Comparison of ENCODE assay signal across 12 cellular contexts in the genomic region with DNA sequence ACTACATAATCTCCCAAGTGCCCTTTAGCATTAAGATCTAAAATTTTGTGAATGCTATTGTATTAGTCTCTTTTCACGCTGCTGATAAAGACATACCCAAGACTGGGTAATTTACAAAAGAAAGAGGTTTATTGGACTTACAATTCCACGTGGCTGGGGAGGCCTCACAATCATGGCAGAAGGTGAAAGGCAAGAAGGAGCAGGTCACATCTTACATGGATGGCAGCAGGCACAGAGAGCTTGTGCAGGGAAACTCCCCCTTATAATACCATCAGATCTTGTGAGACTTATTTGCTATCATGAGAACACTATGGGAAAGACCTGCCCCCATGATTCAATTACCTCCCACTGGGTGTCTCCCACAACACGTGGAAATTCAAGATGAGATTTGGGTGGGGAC. TPM values are rescaled to one million over a fixed set of nuclear protein-coding genes. Genes with fewer than 3 reads are reported as not detected.
"Had no signal": no experiment of that assay in that cellular context is flagged by ENCODE, and none has a peak within 500 bp of the region (broad histone marks: within the 10 kb centered on the region; RNA-seq: fewer than 3 reads in every experiment).

No MANE protein-coding gene starts in this region.

RNA-seq across cellular contexts. Expression of a gene that starts 12.0 kb away (rescaled TPM):
- total RNA-seq: activated B cell treated with CpG ODN at 0.5 μM for 24 hours had no signal

RNA-seq across cellular contexts. Expression of a gene that starts 22.6 kb away (rescaled TPM):
- total RNA-seq: activated B cell treated with CpG ODN at 0.5 μM for 24 hours; activated CD4-positive, alpha-beta memory T cell treated with anti-CD3 and anti-CD28 coated beads for 36 hours; activated CD4-positive, alpha-beta memory T cell treated with anti-CD3 and anti-CD28 coated beads, Interleukin-2, amount 10 ng/mL, durations not matched to agents 7 days and 5 days; activated CD4-positive, alpha-beta T cell treated with anti-CD3 and anti-CD28 coated beads for 36 hours; activated CD4-positive, alpha-beta T cell treated with anti-CD3 and anti-CD28 coated beads, Interleukin-2, amount 10 ng/mL, durations not matched to agents 24 days and 14 days; activated CD4-positive, alpha-beta T cell treated with anti-CD3 and anti-CD28 coated beads, Interleukin-2, amount 10 ng/mL, durations not matched to agents 7 days and 5 days; activated CD8-positive, alpha-beta memory T cell treated with anti-CD3 and anti-CD28 coated beads for 36 hours; activated CD8-positive, alpha-beta memory T cell treated with anti-CD3 and anti-CD28 coated beads, Interleukin-2, amount 10 ng/mL, durations not matched to agents 7 days and 5 days; activated CD8-positive, alpha-beta T cell treated with anti-CD3 and anti-CD28 coated beads for 36 hours; T-helper 1 cell treated with Interleukin-12 subunit alpha and Interleukin-12 subunit beta and Interleukin-4 antibody, amounts not matched to agents 30 ng/mL and 1 ng/mL, for 36 hours; T-helper 2 cell treated with Interferon-gamma antibody and Interleukin-4, amounts not matched to agents 100 ng/mL and 5 ng/mL, for 36 hours had no signal

RNA-seq across cellular contexts. Expression of a gene that starts 57.0 kb away (rescaled TPM):
- total RNA-seq: activated B cell treated with CpG ODN at 0.5 μM for 24 hours; activated CD4-positive, alpha-beta memory T cell treated with anti-CD3 and anti-CD28 coated beads for 36 hours; activated CD4-positive, alpha-beta memory T cell treated with anti-CD3 and anti-CD28 coated beads, Interleukin-2, amount 10 ng/mL, durations not matched to agents 7 days and 5 days; activated CD4-positive, alpha-beta T cell treated with anti-CD3 and anti-CD28 coated beads for 36 hours; activated CD4-positive, alpha-beta T cell treated with anti-CD3 and anti-CD28 coated beads, Interleukin-2, amount 10 ng/mL, durations not matched to agents 24 days and 14 days; activated CD8-positive, alpha-beta memory T cell treated with anti-CD3 and anti-CD28 coated beads for 36 hours; activated CD8-positive, alpha-beta memory T cell treated with anti-CD3 and anti-CD28 coated beads, Interleukin-2, amount 10 ng/mL, durations not matched to agents 7 days and 5 days; activated CD8-positive, alpha-beta T cell treated with anti-CD3 and anti-CD28 coated beads for 36 hours; activated CD8-positive, alpha-beta T cell treated with anti-CD3 and anti-CD28 coated beads, Interleukin-2, amount 10 ng/mL, durations not matched to agents 7 days and 5 days; T-helper 1 cell treated with Interleukin-12 subunit alpha and Interleukin-12 subunit beta and Interleukin-4 antibody, amounts not matched to agents 30 ng/mL and 1 ng/mL, for 36 hours; T-helper 2 cell treated with Interferon-gamma antibody and Interleukin-4, amounts not matched to agents 100 ng/mL and 5 ng/mL, for 36 hours had no signal

RNA-seq across cellular contexts. Expression of a gene that starts 58.1 kb away (rescaled TPM):
- total RNA-seq: activated B cell treated with CpG ODN at 0.5 μM for 24 hours had no signal
